ENCODE assay signal across 25 cellular contexts in the genomic region with DNA sequence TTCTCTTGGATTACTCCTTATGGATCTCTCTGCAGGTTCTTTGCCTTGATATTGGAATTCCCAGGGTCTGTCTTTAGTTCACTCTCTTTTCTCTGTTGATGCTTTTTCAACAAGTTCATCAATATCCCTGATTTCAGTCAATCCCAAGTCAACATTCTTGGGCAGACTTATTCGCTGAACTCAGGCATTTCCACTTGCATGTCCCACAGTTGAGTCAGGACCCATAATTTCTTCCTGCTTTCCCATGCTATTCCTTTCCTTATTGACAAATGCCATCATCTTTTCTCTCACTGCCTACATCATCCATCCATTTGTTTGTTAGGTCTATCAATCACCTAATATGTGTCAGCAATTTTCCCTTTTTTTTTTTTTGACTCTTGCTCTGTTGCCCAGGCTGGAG.
"Had no signal": no experiment of that assay in that cellular context is flagged by ENCODE, and none has a peak within 500 bp of the region (broad histone marks: within the 10 kb centered on the region; RNA-seq: fewer than 3 reads in every experiment).

No MANE protein-coding gene starts in this region.

- H3K27ac Mint-ChIP-seq: memory B cell; stimulated activated naive B cell treated with anti-CD40 and anti-IgM and Interleukin-4, amounts not matched to agents 10 μg/mL and 1 μg/mL and 100 μg/mL, for 72 hours had no signal

- H3K4me3 Mint-ChIP-seq: memory B cell; naive B cell; natural killer cell treated with Interleukin-12 subunit alpha and Interleukin-12 subunit beta and Interleukin-15 and Interleukin-18, amount 100 ng/mL, for 72 hours; neural crest cell; stimulated activated naive B cell treated with anti-CD40 and anti-IgM and Interleukin-4, amounts not matched to agents 10 μg/mL and 1 μg/mL and 100 μg/mL, for 72 hours; stimulated activated naive CD8-positive, alpha-beta T cell treated with anti-CD3 and anti-CD28 coated beads, Interleukin-15, Interleukin-2, amounts not matched to agents 100 ng/mL and 50 ng/mL, for 24 hours had no signal

- H3K9me3 ChIP-seq: gastrocnemius medialis, neutrophil, psoas muscle, sigmoid colon, suprapubic skin, transverse colon, upper lobe of right lung, uterus had no signal

- ATAC-seq: gastrocnemius medialis; left lobe of liver; natural killer cell treated with Interleukin-12 subunit alpha and Interleukin-12 subunit beta and Interleukin-15 and Interleukin-18, amount 100 ng/mL, for 72 hours; psoas muscle; right cardiac atrium; stimulated activated naive B cell treated with anti-CD40 and anti-IgM and Interleukin-4, amounts not matched to agents 10 μg/mL and 1 μg/mL and 100 μg/mL, for 72 hours; upper lobe of right lung had no signal

- H3K4me1 ChIP-seq: transverse colon, upper lobe of right lung, uterus had no signal

- FAIRE-seq: keratinocyte had no signal

- DNase-seq: cortex of kidney; dorsolateral prefrontal cortex; effector CD4-positive, alpha-beta T cell; gastrocnemius medialis; head of caudate nucleus; naive B cell; psoas muscle; right cardiac atrium; sigmoid colon; stimulated activated CD4-positive, alpha-beta T cell treated with anti-CD3 and anti-CD28 coated beads, Interleukin-15, amount 100 ng/mL, for 24 hours; stimulated activated CD4-positive, alpha-beta T cell treated with anti-CD3 and anti-CD28 coated beads, Interleukin-2, amount 100 ng/mL, for 48 hours; stimulated activated naive B cell treated with anti-CD40 and anti-IgM and Interleukin-4, amounts not matched to agents 10 μg/mL and 1 μg/mL and 100 μg/mL, for 72 hours; transverse colon; upper lobe of right lung; uterus had no signal

- H3K4me3 ChIP-seq: dorsolateral prefrontal cortex, gastrocnemius medialis, lung, psoas muscle, sigmoid colon, skin epidermis, suprapubic skin, transverse colon, upper lobe of right lung, uterus had no signal

- H3K9me3 Mint-ChIP-seq: memory B cell had no signal

- H3K27ac ChIP-seq: dorsolateral prefrontal cortex, gastrocnemius medialis, psoas muscle, sigmoid colon, skin epidermis, suprapubic skin, transverse colon, upper lobe of right lung, uterus had no signal

- H3K27me3 Mint-ChIP-seq: memory B cell; naive B cell; natural killer cell treated with Interleukin-12 subunit alpha and Interleukin-12 subunit beta and Interleukin-15 and Interleukin-18, amount 100 ng/mL, for 72 hours; stimulated activated naive B cell treated with anti-CD40 and anti-IgM and Interleukin-4, amounts not matched to agents 10 μg/mL and 1 μg/mL and 100 μg/mL, for 72 hours; stimulated activated naive CD8-positive, alpha-beta T cell treated with anti-CD3 and anti-CD28 coated beads, Interleukin-15, Interleukin-2, amounts not matched to agents 100 ng/mL and 50 ng/mL, for 24 hours had no signal
